In genomic region chr12:99138397-99138796, GRCh38 we compare ENCODE assay signal across 27 cellular contexts.
"Had no signal": no experiment of that assay in that cellular context is flagged by ENCODE, and none has a peak within 500 bp of the region (broad histone marks: within the 10 kb centered on the region; RNA-seq: fewer than 3 reads in every experiment).

No MANE protein-coding gene starts in this region.

- H3K4me3 Mint-ChIP-seq: activated CD4-positive, alpha-beta memory T cell treated with anti-CD3 and anti-CD28 coated beads, Interleukin-2, amount 10 ng/mL, durations not matched to agents 7 days and 5 days; activated CD8-positive, alpha-beta memory T cell treated with anti-CD3 and anti-CD28 coated beads, Interleukin-2, amount 10 ng/mL, durations not matched to agents 7 days and 5 days; activated naive CD4-positive, alpha-beta T cell treated with anti-CD3 and anti-CD28 coated beads, Interleukin-2, amount 10 ng/mL, durations not matched to agents 7 days and 5 days; activated naive CD8-positive, alpha-beta T cell had no signal

- H3K27ac ChIP-seq: KMS-11, WERI-Rb-1 had no signal

- H3K36me3 Mint-ChIP-seq: activated CD8-positive, alpha-beta memory T cell treated with anti-CD3 and anti-CD28 coated beads, Interleukin-2, amount 10 ng/mL, durations not matched to agents 7 days and 5 days; activated naive CD4-positive, alpha-beta T cell treated with anti-CD3 and anti-CD28 coated beads, Interleukin-2, amount 10 ng/mL, durations not matched to agents 7 days and 5 days; activated naive CD8-positive, alpha-beta T cell had no signal

- DNase-seq: activated CD4-positive, alpha-beta memory T cell treated with anti-CD3 and anti-CD28 coated beads, Interleukin-2, amount 10 ng/mL, durations not matched to agents 7 days and 5 days; activated CD4-positive, alpha-beta T cell treated with anti-CD3 and anti-CD28 coated beads for 1 hour; activated CD4-positive, alpha-beta T cell treated with anti-CD3 and anti-CD28 coated beads for 48 hours; activated CD4-positive, CD25-positive, alpha-beta regulatory T cell; activated CD8-positive, alpha-beta memory T cell treated with anti-CD3 and anti-CD28 coated beads for 24 hours; activated CD8-positive, alpha-beta memory T cell treated with anti-CD3 and anti-CD28 coated beads, Interleukin-2, amount 10 ng/mL, durations not matched to agents 7 days and 5 days; activated CD8-positive, alpha-beta memory T cell treated with anti-CD3 and anti-CD28 coated beads, Interleukin-2, amount 50 U/mL, for 48 hours; activated effector memory CD4-positive, alpha-beta T cell treated with Interleukin-2 at 50 U/mL for 16 hours; activated naive CD4-positive, alpha-beta T cell treated with anti-CD3 and anti-CD28 coated beads, Interleukin-2, amount 10 ng/mL, durations not matched to agents 7 days and 5 days; activated T-cell treated with anti-CD3 and anti-CD28 coated beads, Interleukin-2, amount 50 U/mL, for 48 hours; amniotic stem cell; aorta; MM.1S; NCI-H1092; NCI-H187 treated with DMSO at 0.1 percent for 48 hours; NCI-H2081; NCI-H446; NCI-H510A treated with DMSO at 0.1 percent for 48 hours; NCI-H526 treated with DMSO at 0.1 percent for 48 hours; Right ventricle myocardium superior; SW 1271; T-helper 1 cell; T-helper 2 cell; T-helper 9 cell; WERI-Rb-1 had no signal

- H3K27me3 Mint-ChIP-seq: activated CD4-positive, alpha-beta memory T cell treated with anti-CD3 and anti-CD28 coated beads, Interleukin-2, amount 10 ng/mL, durations not matched to agents 7 days and 5 days; activated CD8-positive, alpha-beta memory T cell treated with anti-CD3 and anti-CD28 coated beads, Interleukin-2, amount 10 ng/mL, durations not matched to agents 7 days and 5 days; activated naive CD4-positive, alpha-beta T cell treated with anti-CD3 and anti-CD28 coated beads, Interleukin-2, amount 10 ng/mL, durations not matched to agents 7 days and 5 days; activated naive CD8-positive, alpha-beta T cell had no signal

- H3K36me3 ChIP-seq: WERI-Rb-1 had no signal

- H3K4me1 Mint-ChIP-seq: activated CD4-positive, alpha-beta memory T cell treated with anti-CD3 and anti-CD28 coated beads, Interleukin-2, amount 10 ng/mL, durations not matched to agents 7 days and 5 days; activated CD8-positive, alpha-beta memory T cell treated with anti-CD3 and anti-CD28 coated beads, Interleukin-2, amount 10 ng/mL, durations not matched to agents 7 days and 5 days; activated naive CD4-positive, alpha-beta T cell treated with anti-CD3 and anti-CD28 coated beads, Interleukin-2, amount 10 ng/mL, durations not matched to agents 7 days and 5 days had no signal

- H3K4me2 ChIP-seq: KMS-11 had no signal

- H3K27ac Mint-ChIP-seq: activated CD4-positive, alpha-beta memory T cell treated with anti-CD3 and anti-CD28 coated beads, Interleukin-2, amount 10 ng/mL, durations not matched to agents 7 days and 5 days; activated CD8-positive, alpha-beta memory T cell treated with anti-CD3 and anti-CD28 coated beads, Interleukin-2, amount 10 ng/mL, durations not matched to agents 7 days and 5 days; activated naive CD4-positive, alpha-beta T cell treated with anti-CD3 and anti-CD28 coated beads, Interleukin-2, amount 10 ng/mL, durations not matched to agents 7 days and 5 days; activated naive CD8-positive, alpha-beta T cell had no signal
